ENCODE assay signal across 1 cellular context in the genomic region with DNA sequence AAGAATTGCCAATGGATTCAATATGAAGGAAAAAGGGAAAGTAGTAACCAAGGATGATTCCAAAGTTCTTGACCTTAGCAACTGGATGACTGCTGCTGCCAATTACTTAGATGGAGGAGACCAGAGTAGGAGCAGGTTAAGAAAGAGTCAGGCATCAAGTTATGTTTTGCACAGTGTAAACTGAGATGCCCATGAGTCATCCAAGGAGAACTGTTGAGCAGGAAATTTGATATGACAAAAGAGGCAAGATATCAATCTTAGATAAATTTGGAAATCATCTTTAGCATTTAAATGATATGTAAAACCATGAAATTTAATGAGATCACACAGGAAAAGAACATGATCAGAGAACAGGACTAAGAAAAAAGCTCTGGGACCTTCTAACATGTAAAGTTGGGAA.
TF ChIP-seq lines count a peak whose summit lies in the region.

No MANE protein-coding gene starts in this region.

TF ChIP-seq in SK-N-SH, 30 proteins besides CTCF, POLR2A, EP300 and RAD21 (continued from another document):
- TF ChIP-seq, protein P1, sequence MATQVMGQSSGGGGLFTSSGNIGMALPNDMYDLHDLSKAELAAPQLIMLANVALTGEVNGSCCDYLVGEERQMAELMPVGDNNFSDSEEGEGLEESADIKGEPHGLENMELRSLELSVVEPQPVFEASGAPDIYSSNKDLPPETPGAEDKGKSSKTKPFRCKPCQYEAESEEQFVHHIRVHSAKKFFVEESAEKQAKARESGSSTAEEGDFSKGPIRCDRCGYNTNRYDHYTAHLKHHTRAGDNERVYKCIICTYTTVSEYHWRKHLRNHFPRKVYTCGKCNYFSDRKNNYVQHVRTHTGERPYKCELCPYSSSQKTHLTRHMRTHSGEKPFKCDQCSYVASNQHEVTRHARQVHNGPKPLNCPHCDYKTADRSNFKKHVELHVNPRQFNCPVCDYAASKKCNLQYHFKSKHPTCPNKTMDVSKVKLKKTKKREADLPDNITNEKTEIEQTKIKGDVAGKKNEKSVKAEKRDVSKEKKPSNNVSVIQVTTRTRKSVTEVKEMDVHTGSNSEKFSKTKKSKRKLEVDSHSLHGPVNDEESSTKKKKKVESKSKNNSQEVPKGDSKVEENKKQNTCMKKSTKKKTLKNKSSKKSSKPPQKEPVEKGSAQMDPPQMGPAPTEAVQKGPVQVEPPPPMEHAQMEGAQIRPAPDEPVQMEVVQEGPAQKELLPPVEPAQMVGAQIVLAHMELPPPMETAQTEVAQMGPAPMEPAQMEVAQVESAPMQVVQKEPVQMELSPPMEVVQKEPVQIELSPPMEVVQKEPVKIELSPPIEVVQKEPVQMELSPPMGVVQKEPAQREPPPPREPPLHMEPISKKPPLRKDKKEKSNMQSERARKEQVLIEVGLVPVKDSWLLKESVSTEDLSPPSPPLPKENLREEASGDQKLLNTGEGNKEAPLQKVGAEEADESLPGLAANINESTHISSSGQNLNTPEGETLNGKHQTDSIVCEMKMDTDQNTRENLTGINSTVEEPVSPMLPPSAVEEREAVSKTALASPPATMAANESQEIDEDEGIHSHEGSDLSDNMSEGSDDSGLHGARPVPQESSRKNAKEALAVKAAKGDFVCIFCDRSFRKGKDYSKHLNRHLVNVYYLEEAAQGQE (IDR thresholded peaks at IDR 0.05; ENCODE audit: low read depth, low read length), result no peak
- TF ChIP-seq, protein P2, sequence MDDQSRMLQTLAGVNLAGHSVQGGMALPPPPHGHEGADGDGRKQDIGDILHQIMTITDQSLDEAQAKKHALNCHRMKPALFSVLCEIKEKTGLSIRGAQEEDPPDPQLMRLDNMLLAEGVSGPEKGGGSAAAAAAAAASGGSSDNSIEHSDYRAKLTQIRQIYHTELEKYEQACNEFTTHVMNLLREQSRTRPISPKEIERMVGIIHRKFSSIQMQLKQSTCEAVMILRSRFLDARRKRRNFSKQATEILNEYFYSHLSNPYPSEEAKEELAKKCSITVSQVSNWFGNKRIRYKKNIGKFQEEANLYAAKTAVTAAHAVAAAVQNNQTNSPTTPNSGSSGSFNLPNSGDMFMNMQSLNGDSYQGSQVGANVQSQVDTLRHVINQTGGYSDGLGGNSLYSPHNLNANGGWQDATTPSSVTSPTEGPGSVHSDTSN (IDR thresholded peaks at IDR 0.05), result peak; percentile 62
- TF ChIP-seq JUND (IDR thresholded peaks at IDR 0.05) (peak; percentile 43), FOSL2 (IDR thresholded peaks at IDR 0.05; ENCODE audit: borderline replicate concordance, low read depth) (peak; percentile 49; the same call in 1 of the 2 replicates)
TF ChIP-seq in SK-N-SH: peak in this region for 3.
